18 cellular contexts compared by ENCODE assay signal in genomic region chr12:23640754-23641153, GRCh38.
DNase-seq lines count a peak whose midpoint lies in the region; ATAC-seq and TF ChIP-seq lines count a peak whose summit lies in the region.
"Had no signal": no experiment of that assay in that cellular context is flagged by ENCODE, and none has a peak within 500 bp of the region (broad histone marks: within the 10 kb centered on the region; RNA-seq: fewer than 3 reads in every experiment).

No MANE protein-coding gene starts in this region.

- no peak for TF ChIP-seq CTCF in breast epithelium (IDR thresholded peaks at IDR 0.05)
- TF ChIP-seq CTCF in spleen (IDR thresholded peaks at IDR 0.05 in 8 of 11, conservative IDR thresholded peaks at IDR 0.05 in 3 of 11), result no peak

- intact Hi-C loops in breast epithelium (cut with DNase I; ENCODE audit: low total_unique reads) (no loop called here), spleen (cut with DNase I; ENCODE audit: low total_unique reads) (no loop called here)

- H3K4me3 ChIP-seq in breast epithelium, result no peak overlapping the region
- H3K4me3 ChIP-seq in spleen, result no peak overlapping the region
- H3K4me3 ChIP-seq: cardiac muscle cell, Peyer's patch had no signal

- ATAC-seq in HG03175 (IDR thresholded peaks at IDR 0.05; ENCODE audit: unreplicated experiment) (no peak), GM18867 (IDR thresholded peaks at IDR 0.05; ENCODE audit: unreplicated experiment) (no peak)
- ATAC-seq: activated CD4-positive, alpha-beta T cell treated with anti-CD3 and anti-CD28 coated beads for 36 hours had no signal

- TF ChIP-seq POLR2A in breast epithelium (IDR thresholded peaks at IDR 0.05) (no peak), spleen (IDR thresholded peaks at IDR 0.05) (no peak)

- no peak overlapping the region for H3K27ac ChIP-seq in breast epithelium
- H3K27ac ChIP-seq in spleen, result no peak overlapping the region
- H3K27ac ChIP-seq: 22Rv1, cardiac muscle cell, Peyer's patch had no signal

- H3K4me1 ChIP-seq in breast epithelium (no peaks in the 10 kb centered on the region), spleen (no peaks in the 10 kb centered on the region)
- H3K4me1 ChIP-seq: Peyer's patch had no signal

- no peaks in the 10 kb centered on the region for H3K9me3 ChIP-seq in breast epithelium
- H3K9me3 ChIP-seq in spleen, result no peaks in the 10 kb centered on the region
- H3K9me3 ChIP-seq: Peyer's patch had no signal

- H3K27me3 ChIP-seq in breast epithelium (no peaks in the 10 kb centered on the region), spleen (replicated peaks in 1 of 7) (no peaks in the 10 kb centered on the region)
- H3K27me3 ChIP-seq: cardiac muscle cell, Peyer's patch had no signal

- DNase-seq in NCI-H510A treated with DMSO at 0.1 percent for 48 hours (lab: John Stamatoyannopoulos, UW) (peak; percentile 17), NCI-H510A (lab: John Stamatoyannopoulos, UW) (no peak), NCI-H526 (lab: John Stamatoyannopoulos, UW) (peak; percentile 38 to 43), iPS DF 4.7 (ENCODE audit: extremely low read depth, low spot score) (peak; percentile 22), breast epithelium (ENCODE audit: low spot score in 2 of 2) (no peak), spleen (no peak)
- DNase-seq: activated CD4-positive, alpha-beta T cell treated with anti-CD3 and anti-CD28 coated beads for 36 hours; CD4-positive, CD25-positive, alpha-beta regulatory T cell; foreskin melanocyte; GDM1; KG1; kidney; NCI-H2029; Peyer's patch had no signal

- WGBS in spleen, 5 donors, result 82 to 92% (median 88%) methylated on average over 4 of the region's 4 CpGs

- H3K36me3 ChIP-seq in breast epithelium (no peaks in the 10 kb centered on the region), spleen (no peaks in the 10 kb centered on the region)
- H3K36me3 ChIP-seq: cardiac muscle cell, Peyer's patch had no signal

Comparison
In these comparisons a context has a peak if more than half of its experiments do, and no peak if none do; other contexts are left out.
1. DNase-seq: peak in NCI-H510A treated with DMSO at 0.1 percent for 48 hours (single experiment), NCI-H526 (2 of 2) and iPS DF 4.7 (single experiment); none in NCI-H510A (single experiment), breast epithelium (0 of 2) and spleen (single experiment).